1 cellular context compared by ENCODE assay signal in the genomic region with DNA sequence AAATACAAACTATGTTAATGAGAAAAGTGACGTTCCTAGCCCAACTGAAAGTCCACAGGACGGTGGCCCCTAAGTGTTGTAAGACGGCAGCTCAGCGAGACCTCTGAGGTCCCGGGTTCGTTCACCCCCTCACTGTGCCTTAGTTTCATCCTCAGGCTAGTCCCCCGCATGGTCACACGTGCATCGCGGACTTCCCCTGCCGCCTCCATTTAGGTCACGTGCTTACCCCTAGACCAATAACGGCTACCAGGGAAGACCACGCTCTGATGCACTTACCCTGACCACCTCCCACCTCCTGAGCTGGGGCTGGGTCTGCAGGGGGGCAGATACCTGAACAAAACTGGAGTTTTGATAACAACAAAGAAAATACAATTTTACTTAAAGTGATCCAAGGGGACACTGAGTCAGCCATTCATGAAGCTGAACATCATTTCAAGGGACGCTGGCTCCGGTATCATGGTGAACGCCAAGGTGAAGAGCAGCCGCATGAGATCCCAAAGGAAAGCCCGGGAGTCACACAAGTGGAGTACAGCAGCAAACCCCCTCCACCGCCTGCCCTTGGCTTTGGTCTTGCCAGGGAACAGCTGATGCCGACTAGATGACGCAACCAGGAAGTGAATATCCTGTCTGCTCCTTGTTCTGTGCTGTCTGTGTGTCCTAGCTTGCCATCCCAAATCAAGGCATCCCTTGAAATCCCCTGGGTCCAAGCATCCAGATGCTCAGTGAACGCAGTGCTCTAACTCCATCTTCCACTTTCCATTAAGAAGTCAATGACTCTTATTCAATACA.
TF ChIP-seq lines count a peak whose summit lies in the region.

No MANE protein-coding gene starts in this region.

TF ChIP-seq in K562, 482 proteins besides CTCF, POLR2A, EP300 and RAD21 (continued from another document):
- TF ChIP-seq, protein P1, sequence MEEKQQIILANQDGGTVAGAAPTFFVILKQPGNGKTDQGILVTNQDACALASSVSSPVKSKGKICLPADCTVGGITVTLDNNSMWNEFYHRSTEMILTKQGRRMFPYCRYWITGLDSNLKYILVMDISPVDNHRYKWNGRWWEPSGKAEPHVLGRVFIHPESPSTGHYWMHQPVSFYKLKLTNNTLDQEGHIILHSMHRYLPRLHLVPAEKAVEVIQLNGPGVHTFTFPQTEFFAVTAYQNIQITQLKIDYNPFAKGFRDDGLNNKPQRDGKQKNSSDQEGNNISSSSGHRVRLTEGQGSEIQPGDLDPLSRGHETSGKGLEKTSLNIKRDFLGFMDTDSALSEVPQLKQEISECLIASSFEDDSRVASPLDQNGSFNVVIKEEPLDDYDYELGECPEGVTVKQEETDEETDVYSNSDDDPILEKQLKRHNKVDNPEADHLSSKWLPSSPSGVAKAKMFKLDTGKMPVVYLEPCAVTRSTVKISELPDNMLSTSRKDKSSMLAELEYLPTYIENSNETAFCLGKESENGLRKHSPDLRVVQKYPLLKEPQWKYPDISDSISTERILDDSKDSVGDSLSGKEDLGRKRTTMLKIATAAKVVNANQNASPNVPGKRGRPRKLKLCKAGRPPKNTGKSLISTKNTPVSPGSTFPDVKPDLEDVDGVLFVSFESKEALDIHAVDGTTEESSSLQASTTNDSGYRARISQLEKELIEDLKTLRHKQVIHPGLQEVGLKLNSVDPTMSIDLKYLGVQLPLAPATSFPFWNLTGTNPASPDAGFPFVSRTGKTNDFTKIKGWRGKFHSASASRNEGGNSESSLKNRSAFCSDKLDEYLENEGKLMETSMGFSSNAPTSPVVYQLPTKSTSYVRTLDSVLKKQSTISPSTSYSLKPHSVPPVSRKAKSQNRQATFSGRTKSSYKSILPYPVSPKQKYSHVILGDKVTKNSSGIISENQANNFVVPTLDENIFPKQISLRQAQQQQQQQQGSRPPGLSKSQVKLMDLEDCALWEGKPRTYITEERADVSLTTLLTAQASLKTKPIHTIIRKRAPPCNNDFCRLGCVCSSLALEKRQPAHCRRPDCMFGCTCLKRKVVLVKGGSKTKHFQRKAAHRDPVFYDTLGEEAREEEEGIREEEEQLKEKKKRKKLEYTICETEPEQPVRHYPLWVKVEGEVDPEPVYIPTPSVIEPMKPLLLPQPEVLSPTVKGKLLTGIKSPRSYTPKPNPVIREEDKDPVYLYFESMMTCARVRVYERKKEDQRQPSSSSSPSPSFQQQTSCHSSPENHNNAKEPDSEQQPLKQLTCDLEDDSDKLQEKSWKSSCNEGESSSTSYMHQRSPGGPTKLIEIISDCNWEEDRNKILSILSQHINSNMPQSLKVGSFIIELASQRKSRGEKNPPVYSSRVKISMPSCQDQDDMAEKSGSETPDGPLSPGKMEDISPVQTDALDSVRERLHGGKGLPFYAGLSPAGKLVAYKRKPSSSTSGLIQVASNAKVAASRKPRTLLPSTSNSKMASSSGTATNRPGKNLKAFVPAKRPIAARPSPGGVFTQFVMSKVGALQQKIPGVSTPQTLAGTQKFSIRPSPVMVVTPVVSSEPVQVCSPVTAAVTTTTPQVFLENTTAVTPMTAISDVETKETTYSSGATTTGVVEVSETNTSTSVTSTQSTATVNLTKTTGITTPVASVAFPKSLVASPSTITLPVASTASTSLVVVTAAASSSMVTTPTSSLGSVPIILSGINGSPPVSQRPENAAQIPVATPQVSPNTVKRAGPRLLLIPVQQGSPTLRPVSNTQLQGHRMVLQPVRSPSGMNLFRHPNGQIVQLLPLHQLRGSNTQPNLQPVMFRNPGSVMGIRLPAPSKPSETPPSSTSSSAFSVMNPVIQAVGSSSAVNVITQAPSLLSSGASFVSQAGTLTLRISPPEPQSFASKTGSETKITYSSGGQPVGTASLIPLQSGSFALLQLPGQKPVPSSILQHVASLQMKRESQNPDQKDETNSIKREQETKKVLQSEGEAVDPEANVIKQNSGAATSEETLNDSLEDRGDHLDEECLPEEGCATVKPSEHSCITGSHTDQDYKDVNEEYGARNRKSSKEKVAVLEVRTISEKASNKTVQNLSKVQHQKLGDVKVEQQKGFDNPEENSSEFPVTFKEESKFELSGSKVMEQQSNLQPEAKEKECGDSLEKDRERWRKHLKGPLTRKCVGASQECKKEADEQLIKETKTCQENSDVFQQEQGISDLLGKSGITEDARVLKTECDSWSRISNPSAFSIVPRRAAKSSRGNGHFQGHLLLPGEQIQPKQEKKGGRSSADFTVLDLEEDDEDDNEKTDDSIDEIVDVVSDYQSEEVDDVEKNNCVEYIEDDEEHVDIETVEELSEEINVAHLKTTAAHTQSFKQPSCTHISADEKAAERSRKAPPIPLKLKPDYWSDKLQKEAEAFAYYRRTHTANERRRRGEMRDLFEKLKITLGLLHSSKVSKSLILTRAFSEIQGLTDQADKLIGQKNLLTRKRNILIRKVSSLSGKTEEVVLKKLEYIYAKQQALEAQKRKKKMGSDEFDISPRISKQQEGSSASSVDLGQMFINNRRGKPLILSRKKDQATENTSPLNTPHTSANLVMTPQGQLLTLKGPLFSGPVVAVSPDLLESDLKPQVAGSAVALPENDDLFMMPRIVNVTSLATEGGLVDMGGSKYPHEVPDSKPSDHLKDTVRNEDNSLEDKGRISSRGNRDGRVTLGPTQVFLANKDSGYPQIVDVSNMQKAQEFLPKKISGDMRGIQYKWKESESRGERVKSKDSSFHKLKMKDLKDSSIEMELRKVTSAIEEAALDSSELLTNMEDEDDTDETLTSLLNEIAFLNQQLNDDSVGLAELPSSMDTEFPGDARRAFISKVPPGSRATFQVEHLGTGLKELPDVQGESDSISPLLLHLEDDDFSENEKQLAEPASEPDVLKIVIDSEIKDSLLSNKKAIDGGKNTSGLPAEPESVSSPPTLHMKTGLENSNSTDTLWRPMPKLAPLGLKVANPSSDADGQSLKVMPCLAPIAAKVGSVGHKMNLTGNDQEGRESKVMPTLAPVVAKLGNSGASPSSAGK (IDR thresholded peaks at IDR 0.05) = peak; percentile 85
- TF ChIP-seq, protein P2, sequence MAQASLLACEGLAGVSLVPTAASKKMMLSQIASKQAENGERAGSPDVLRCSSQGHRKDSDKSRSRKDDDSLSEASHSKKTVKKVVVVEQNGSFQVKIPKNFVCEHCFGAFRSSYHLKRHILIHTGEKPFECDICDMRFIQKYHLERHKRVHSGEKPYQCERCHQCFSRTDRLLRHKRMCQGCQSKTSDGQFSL (CRISPR knock-in tag; IDR thresholded peaks at IDR 0.05) = no peak
- TF ChIP-seq, protein P2 (tag; IDR thresholded peaks at IDR 0.05) = no peak
- TF ChIP-seq SAFB2 (IDR thresholded peaks at IDR 0.05; ENCODE audit: borderline replicate concordance, low read depth, low read length, severe bottlenecking) (no peak), SUPT5H (IDR thresholded peaks at IDR 0.05) (no peak), NCOA6 (IDR thresholded peaks at IDR 0.05) (no peak), BHLHE40 (IDR thresholded peaks at IDR 0.05; ENCODE audit: low read length) (peak; percentile 61), SETDB1 (IDR thresholded peaks at IDR 0.05; ENCODE audit: low read length) (no peak), ZSCAN29 (IDR thresholded peaks at IDR 0.05) (no peak), ESRRA (IDR thresholded peaks at IDR 0.05; ENCODE audit: borderline replicate concordance, low read depth) (no peak), PURB (CRISPR knock-in tag; IDR thresholded peaks at IDR 0.05; ENCODE audit: low read depth) (no peak), HNRNPK (IDR thresholded peaks at IDR 0.05; ENCODE audit: low read depth, low read length, poor library complexity, severe bottlenecking) (no peak), HCFC1 (IDR thresholded peaks at IDR 0.05; ENCODE audit: low read depth, low read length) (no peak), HNRNPH1 (optimal IDR thresholded peaks at IDR 0.05; ENCODE audit: low read depth, low read length) (no peak), CREM (IDR thresholded peaks at IDR 0.05; ENCODE audit: low read depth) (no peak), FOXM1 (IDR thresholded peaks at IDR 0.05; ENCODE audit: low read depth) (no peak), FOXM1 (CRISPR knock-in tag; IDR thresholded peaks at IDR 0.05; ENCODE audit: low read depth) (no peak), TSC22D4 (tag; IDR thresholded peaks at IDR 0.05) (no peak), RCOR1 (IDR thresholded peaks at IDR 0.05; ENCODE audit: borderline replicate concordance in 1 of 2, low read depth in 2 of 2, low read length in 2 of 2) (no peak), ZNF778 (CRISPR knock-in tag; IDR thresholded peaks at IDR 0.05) (no peak)
- TF ChIP-seq, protein P3, sequence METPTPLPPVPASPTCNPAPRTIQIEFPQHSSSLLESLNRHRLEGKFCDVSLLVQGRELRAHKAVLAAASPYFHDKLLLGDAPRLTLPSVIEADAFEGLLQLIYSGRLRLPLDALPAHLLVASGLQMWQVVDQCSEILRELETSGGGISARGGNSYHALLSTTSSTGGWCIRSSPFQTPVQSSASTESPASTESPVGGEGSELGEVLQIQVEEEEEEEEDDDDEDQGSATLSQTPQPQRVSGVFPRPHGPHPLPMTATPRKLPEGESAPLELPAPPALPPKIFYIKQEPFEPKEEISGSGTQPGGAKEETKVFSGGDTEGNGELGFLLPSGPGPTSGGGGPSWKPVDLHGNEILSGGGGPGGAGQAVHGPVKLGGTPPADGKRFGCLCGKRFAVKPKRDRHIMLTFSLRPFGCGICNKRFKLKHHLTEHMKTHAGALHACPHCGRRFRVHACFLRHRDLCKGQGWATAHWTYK (CRISPR knock-in tag; IDR thresholded peaks at IDR 0.05) = no peak
- TF ChIP-seq, protein P4, sequence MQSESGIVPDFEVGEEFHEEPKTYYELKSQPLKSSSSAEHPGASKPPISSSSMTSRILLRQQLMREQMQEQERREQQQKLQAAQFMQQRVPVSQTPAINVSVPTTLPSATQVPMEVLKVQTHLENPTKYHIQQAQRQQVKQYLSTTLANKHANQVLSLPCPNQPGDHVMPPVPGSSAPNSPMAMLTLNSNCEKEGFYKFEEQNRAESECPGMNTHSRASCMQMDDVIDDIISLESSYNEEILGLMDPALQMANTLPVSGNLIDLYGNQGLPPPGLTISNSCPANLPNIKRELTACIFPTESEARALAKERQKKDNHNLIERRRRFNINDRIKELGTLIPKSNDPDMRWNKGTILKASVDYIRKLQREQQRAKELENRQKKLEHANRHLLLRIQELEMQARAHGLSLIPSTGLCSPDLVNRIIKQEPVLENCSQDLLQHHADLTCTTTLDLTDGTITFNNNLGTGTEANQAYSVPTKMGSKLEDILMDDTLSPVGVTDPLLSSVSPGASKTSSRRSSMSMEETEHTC (IDR thresholded peaks at IDR 0.05) = no peak
- TF ChIP-seq, protein P5, sequence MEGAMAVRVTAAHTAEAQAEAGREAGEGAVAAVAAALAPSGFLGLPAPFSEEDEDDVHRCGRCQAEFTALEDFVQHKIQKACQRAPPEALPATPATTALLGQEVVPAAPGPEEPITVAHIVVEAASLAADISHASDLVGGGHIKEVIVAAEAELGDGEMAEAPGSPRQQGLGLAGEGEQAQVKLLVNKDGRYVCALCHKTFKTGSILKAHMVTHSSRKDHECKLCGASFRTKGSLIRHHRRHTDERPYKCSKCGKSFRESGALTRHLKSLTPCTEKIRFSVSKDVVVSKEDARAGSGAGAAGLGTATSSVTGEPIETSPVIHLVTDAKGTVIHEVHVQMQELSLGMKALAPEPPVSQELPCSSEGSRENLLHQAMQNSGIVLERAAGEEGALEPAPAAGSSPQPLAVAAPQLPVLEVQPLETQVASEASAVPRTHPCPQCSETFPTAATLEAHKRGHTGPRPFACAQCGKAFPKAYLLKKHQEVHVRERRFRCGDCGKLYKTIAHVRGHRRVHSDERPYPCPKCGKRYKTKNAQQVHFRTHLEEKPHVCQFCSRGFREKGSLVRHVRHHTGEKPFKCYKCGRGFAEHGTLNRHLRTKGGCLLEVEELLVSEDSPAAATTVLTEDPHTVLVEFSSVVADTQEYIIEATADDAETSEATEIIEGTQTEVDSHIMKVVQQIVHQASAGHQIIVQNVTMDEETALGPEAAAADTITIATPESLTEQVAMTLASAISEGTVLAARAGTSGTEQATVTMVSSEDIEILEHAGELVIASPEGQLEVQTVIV (CRISPR knock-in tag; IDR thresholded peaks at IDR 0.05; ENCODE audit: borderline replicate concordance) = no peak
